Comparison of ENCODE assay signal across 13 cellular contexts in genomic region chr7:16268821-16269768, GRCh38.
DNase-seq lines count a peak whose midpoint lies in the region; ATAC-seq, FAIRE-seq and TF ChIP-seq lines count a peak whose summit lies in the region.
"Had no signal": no experiment of that assay in that cellular context is flagged by ENCODE, and none has a peak within 500 bp of the region (broad histone marks: within the 10 kb centered on the region; RNA-seq: fewer than 3 reads in every experiment).

No MANE protein-coding gene starts in this region.

- in situ Hi-C loops in GM23248 (cut with MboI) = no loop called here

- no peak for TF ChIP-seq EP300 in A549 (IDR thresholded peaks at IDR 0.05)

- no peak overlapping the region for H3K27ac ChIP-seq in A549
- no peak overlapping the region for H3K27ac ChIP-seq in GM23248
- H3K27ac ChIP-seq: C4-2B, heart left ventricle had no signal

- H3K4me2 ChIP-seq in A549 (no peak overlapping the region), GM23248 (ENCODE audit: unreplicated experiment) (no peak overlapping the region)

- ATAC-seq in A549 (peak in 1 of 2 experiments; percentile 60; a peak in 3 of 6 replicates), HG02885 (IDR thresholded peaks at IDR 0.05; ENCODE audit: poor library complexity, unreplicated experiment) (no peak)
- ATAC-seq in stimulated activated memory B cell treated with anti-CD40 and anti-IgM and Interleukin-4, amounts not matched to agents 10 μg/mL and 1 μg/mL and 100 μg/mL, for 72 hours = no peak
- ATAC-seq: activated CD8-positive, alpha-beta memory T cell treated with anti-CD3 and anti-CD28 coated beads, Interleukin-2, amount 10 ng/mL, durations not matched to agents 7 days and 5 days had no signal

- H3K4me3 ChIP-seq in A549 (no peak overlapping the region), GM23248 (no peak overlapping the region), fibroblast of pulmonary artery (replicated peaks; ENCODE audit: low read depth, low read length) (no peak overlapping the region)
- H3K4me3 ChIP-seq: heart left ventricle had no signal

- H3F3A ChIP-seq in GM23248 (ENCODE audit: insufficient read depth) = peaks cover 14% of the 10 kb centered on the region; the same call in 1 of the 2 replicates

- no peak for TF ChIP-seq RAD21 in A549 (conservative IDR thresholded peaks at IDR 0.05 in 1 of 2, IDR thresholded peaks at IDR 0.05 in 1 of 2)

- TF ChIP-seq POLR2A in A549 (IDR thresholded peaks at IDR 0.05; ENCODE audit: low read length) = no peak

- no peaks in the 10 kb centered on the region for H3K36me3 Mint-ChIP-seq in stimulated activated memory B cell treated with anti-CD40 and anti-IgM and Interleukin-4, amounts not matched to agents 10 μg/mL and 1 μg/mL and 100 μg/mL, for 72 hours
- H3K36me3 Mint-ChIP-seq: activated CD8-positive, alpha-beta memory T cell treated with anti-CD3 and anti-CD28 coated beads, Interleukin-2, amount 10 ng/mL, durations not matched to agents 7 days and 5 days had no signal

- H3K4me1 Mint-ChIP-seq in stimulated activated memory B cell treated with anti-CD40 and anti-IgM and Interleukin-4, amounts not matched to agents 10 μg/mL and 1 μg/mL and 100 μg/mL, for 72 hours = peaks cover 7% of the 10 kb centered on the region

- POLR2A ChIA-PET in A549 (lab: Yijun Ruan, JAX) = interaction anchor here (1.0 kb wide), 1 partner anchor 152 kb away, joined by 3 read pairs; the partner anchor contains the start of gene CRPPA

- TF ChIP-seq CTCF in A549 (IDR thresholded peaks at IDR 0.05) (no peak), fibroblast of pulmonary artery (IDR thresholded peaks at IDR 0.05; ENCODE audit: low read length, missing control alignments) (no peak)

- 45% methylated on average over 12 of the region's 12 CpGs for WGBS in A549 (ENCODE audit: missing lambda C conversion rate)
- WGBS in GM23248 (ENCODE audit: low coverage in 1 of 2, low lambda C conversion rate in 2 of 2, missing lambda C conversion rate in 2 of 2), 2 experiments = 56 to 61% methylated on average over 12 of the region's 12 CpGs

- H3K9me2 ChIP-seq in GM23248 (ENCODE audit: insufficient read depth) = no peaks in the 10 kb centered on the region

- no peaks in the 10 kb centered on the region for H3K4me1 ChIP-seq in A549
- peaks cover 16% of the 10 kb centered on the region for H3K4me1 ChIP-seq in GM23248 (ENCODE audit: insufficient read depth)
- H3K4me1 ChIP-seq: heart left ventricle had no signal

- no peaks in the 10 kb centered on the region for H3K27me3 ChIP-seq in GM23248 (replicated peaks; ENCODE audit: insufficient read depth)
- H3K27me3 ChIP-seq: heart left ventricle had no signal

- FAIRE-seq in A549 (lab: Jason Lieb, UNC) = peak; percentile 28

- H3K27me3 Mint-ChIP-seq in stimulated activated memory B cell treated with anti-CD40 and anti-IgM and Interleukin-4, amounts not matched to agents 10 μg/mL and 1 μg/mL and 100 μg/mL, for 72 hours = no peaks in the 10 kb centered on the region
- H3K27me3 Mint-ChIP-seq: activated CD8-positive, alpha-beta memory T cell treated with anti-CD3 and anti-CD28 coated beads, Interleukin-2, amount 10 ng/mL, durations not matched to agents 7 days and 5 days had no signal

- no peaks in the 10 kb centered on the region for H4K20me1 ChIP-seq in GM23248 (ENCODE audit: insufficient read depth)

- H3K79me2 ChIP-seq in GM23248 (ENCODE audit: insufficient read depth) = no peaks in the 10 kb centered on the region

- H3K36me3 ChIP-seq in GM23248 (ENCODE audit: low read depth) = no peaks in the 10 kb centered on the region
- H3K36me3 ChIP-seq: heart left ventricle had no signal

- peak in 1 of 2 experiments; percentile 12 for DNase-seq in A549 (ENCODE audit: low read depth in 1 of 2, low spot score in 1 of 2)
- DNase-seq in GM23248 = peak; percentile 48
- peak; percentile 94 for DNase-seq in RPMI7951 (ENCODE audit: low read depth)
- DNase-seq in fibroblast of pulmonary artery (ENCODE audit: low read depth) = peak; percentile 47
- DNase-seq in activated CD4-positive, CD25-positive, alpha-beta regulatory T cell (lab: John Stamatoyannopoulos, UW) = no peak
- DNase-seq in dedifferentiated amniotic fluid mesenchymal stem cell (ENCODE audit: extremely low spot score) = no peak
- DNase-seq: activated CD8-positive, alpha-beta memory T cell treated with anti-CD3 and anti-CD28 coated beads, Interleukin-2, amount 10 ng/mL, durations not matched to agents 7 days and 5 days; central memory CD4-positive, alpha-beta T cell; heart left ventricle; NCI-H2081 had no signal

- CTCF ChIA-PET in A549 (lab: Yijun Ruan, JAX) = no interaction called here

- H3K27ac Mint-ChIP-seq in stimulated activated memory B cell treated with anti-CD40 and anti-IgM and Interleukin-4, amounts not matched to agents 10 μg/mL and 1 μg/mL and 100 μg/mL, for 72 hours = no peak overlapping the region
- H3K27ac Mint-ChIP-seq: activated CD8-positive, alpha-beta memory T cell treated with anti-CD3 and anti-CD28 coated beads, Interleukin-2, amount 10 ng/mL, durations not matched to agents 7 days and 5 days had no signal

- no peak overlapping the region for H3K4me3 Mint-ChIP-seq in stimulated activated memory B cell treated with anti-CD40 and anti-IgM and Interleukin-4, amounts not matched to agents 10 μg/mL and 1 μg/mL and 100 μg/mL, for 72 hours
- H3K4me3 Mint-ChIP-seq: activated CD8-positive, alpha-beta memory T cell treated with anti-CD3 and anti-CD28 coated beads, Interleukin-2, amount 10 ng/mL, durations not matched to agents 7 days and 5 days had no signal

- H3K9ac ChIP-seq in GM23248 = no peak overlapping the region

- no peaks in the 10 kb centered on the region for H3K9me3 Mint-ChIP-seq in stimulated activated memory B cell treated with anti-CD40 and anti-IgM and Interleukin-4, amounts not matched to agents 10 μg/mL and 1 μg/mL and 100 μg/mL, for 72 hours

- no peak overlapping the region for H2AFZ ChIP-seq in GM23248

- no peaks in the 10 kb centered on the region for H3K9me3 ChIP-seq in A549
- H3K9me3 ChIP-seq in GM23248 (ENCODE audit: low read depth) = no peaks in the 10 kb centered on the region
- H3K9me3 ChIP-seq: heart left ventricle had no signal

TF ChIP-seq in A549, 52 proteins besides CTCF, POLR2A, EP300 and RAD21:
- no peak for TF ChIP-seq CBX2 (IDR thresholded peaks at IDR 0.05; ENCODE audit: borderline replicate concordance, low read depth)
- no peak for TF ChIP-seq HOXB13 (CRISPR knock-in tag; IDR thresholded peaks at IDR 0.05; ENCODE audit: low read depth)
- TF ChIP-seq, protein P1, sequence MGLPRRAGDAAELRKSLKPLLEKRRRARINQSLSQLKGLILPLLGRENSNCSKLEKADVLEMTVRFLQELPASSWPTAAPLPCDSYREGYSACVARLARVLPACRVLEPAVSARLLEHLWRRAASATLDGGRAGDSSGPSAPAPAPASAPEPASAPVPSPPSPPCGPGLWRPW (IDR thresholded peaks at IDR 0.05) = no peak
- TF ChIP-seq CBX8 (IDR thresholded peaks at IDR 0.05) = no peak
- no peak for TF ChIP-seq EHMT2 (IDR thresholded peaks at IDR 0.05; ENCODE audit: low read depth)
- no peak for TF ChIP-seq CEBPB (IDR thresholded peaks at IDR 0.05)
- TF ChIP-seq HOXB5 (CRISPR knock-in tag; IDR thresholded peaks at IDR 0.05) = no peak
TF ChIP-seq in A549: peak in this region for 0.

Comparison
In these comparisons a context has a peak if more than half of its experiments do, and no peak if none do; other contexts are left out.
1. DNase-seq: peak in GM23248 (single experiment), RPMI7951 (single experiment) and fibroblast of pulmonary artery (single experiment); none in activated CD4-positive, CD25-positive, alpha-beta regulatory T cell (0 of 4) and dedifferentiated amniotic fluid mesenchymal stem cell (single experiment).